ENCODE assay signal across 1 cellular context in genomic region chr14:103519043-103519836, GRCh38.
TF ChIP-seq lines count a peak whose summit lies in the region.

No MANE protein-coding gene starts in this region.

TF ChIP-seq in HEK293, 187 proteins besides CTCF, POLR2A, EP300 and RAD21 (continued from another document):
- no peak for TF ChIP-seq PBX3 (CRISPR knock-in tag; IDR thresholded peaks at IDR 0.05)
- TF ChIP-seq KLF10 (tag by site-specific recombination; IDR thresholded peaks at IDR 0.05): no peak
- no peak for TF ChIP-seq ZFP37 (tag by site-specific recombination; IDR thresholded peaks at IDR 0.05)
- no peak; the same call in 1 of the 2 replicates for TF ChIP-seq FEZF1 (tag by site-specific recombination; IDR thresholded peaks at IDR 0.05)
- no peak for TF ChIP-seq ZNF677 (tag by site-specific recombination; IDR thresholded peaks at IDR 0.05)
- TF ChIP-seq ZNF280C (tag by site-specific recombination; IDR thresholded peaks at IDR 0.05): no peak
- TF ChIP-seq ZNF629 (tag by site-specific recombination; IDR thresholded peaks at IDR 0.05): peak; percentile 83
- TF ChIP-seq HIC1 (tag by site-specific recombination; IDR thresholded peaks at IDR 0.05): peak; percentile 87
- no peak for TF ChIP-seq ZNF155 (tag by site-specific recombination; IDR thresholded peaks at IDR 0.05)
- TF ChIP-seq ZNF18 (tag by site-specific recombination; IDR thresholded peaks at IDR 0.05): no peak
- TF ChIP-seq GLI2 (tag by site-specific recombination; IDR thresholded peaks at IDR 0.05; ENCODE audit: borderline replicate concordance, low read depth): no peak; the same call in 1 of the 2 replicates
- TF ChIP-seq ZNF426 (tag by site-specific recombination; IDR thresholded peaks at IDR 0.05): no peak
- TF ChIP-seq ZNF202 (tag by site-specific recombination; IDR thresholded peaks at IDR 0.05; ENCODE audit: borderline replicate concordance): no peak
- TF ChIP-seq ZNF48 (tag by site-specific recombination; IDR thresholded peaks at IDR 0.05): no peak
- no peak for TF ChIP-seq ZNF621 (tag by site-specific recombination; IDR thresholded peaks at IDR 0.05)
- TF ChIP-seq ZNF23 (tag by site-specific recombination; IDR thresholded peaks at IDR 0.05; ENCODE audit: borderline replicate concordance): no peak
- TF ChIP-seq ZNF398 (tag by site-specific recombination; IDR thresholded peaks at IDR 0.05): peak; percentile 99
- no peak for TF ChIP-seq PRDM6 (tag by site-specific recombination; IDR thresholded peaks at IDR 0.05)
- peak; percentile 44; the same call in 1 of the 2 replicates for TF ChIP-seq SP3 (tag by site-specific recombination; IDR thresholded peaks at IDR 0.05)
- TF ChIP-seq HOXA7 (CRISPR knock-in tag; IDR thresholded peaks at IDR 0.05; ENCODE audit: borderline replicate concordance): no peak
- no peak for TF ChIP-seq ZNF473 (tag by site-specific recombination; IDR thresholded peaks at IDR 0.05)
- 0 out of 2 replicates have a peak, but pooled peaks have one; percentile 18 for TF ChIP-seq ZNF639 (tag by site-specific recombination; IDR thresholded peaks at IDR 0.05)
- no peak for TF ChIP-seq REPIN1 (tag by site-specific recombination; IDR thresholded peaks at IDR 0.05; ENCODE audit: low read depth)
- no peak for TF ChIP-seq ZNF747 (tag by site-specific recombination; IDR thresholded peaks at IDR 0.05)
- peak; percentile 97 for TF ChIP-seq IKZF3 (tag by site-specific recombination; IDR thresholded peaks at IDR 0.05)
- TF ChIP-seq ZNF560 (tag by site-specific recombination; IDR thresholded peaks at IDR 0.05; ENCODE audit: borderline replicate concordance): no peak
- no peak for TF ChIP-seq ZNF221 (tag by site-specific recombination; IDR thresholded peaks at IDR 0.05; ENCODE audit: borderline replicate concordance)
- no peak; the same call in 1 of the 2 replicates for TF ChIP-seq ZBTB10 (tag by site-specific recombination; IDR thresholded peaks at IDR 0.05)
- TF ChIP-seq ZNF24 (tag by site-specific recombination; IDR thresholded peaks at IDR 0.05): 0 out of 2 replicates have a peak, but pooled peaks have one; percentile 7
TF ChIP-seq in HEK293: peak in this region for 60.
